In the genomic region with DNA sequence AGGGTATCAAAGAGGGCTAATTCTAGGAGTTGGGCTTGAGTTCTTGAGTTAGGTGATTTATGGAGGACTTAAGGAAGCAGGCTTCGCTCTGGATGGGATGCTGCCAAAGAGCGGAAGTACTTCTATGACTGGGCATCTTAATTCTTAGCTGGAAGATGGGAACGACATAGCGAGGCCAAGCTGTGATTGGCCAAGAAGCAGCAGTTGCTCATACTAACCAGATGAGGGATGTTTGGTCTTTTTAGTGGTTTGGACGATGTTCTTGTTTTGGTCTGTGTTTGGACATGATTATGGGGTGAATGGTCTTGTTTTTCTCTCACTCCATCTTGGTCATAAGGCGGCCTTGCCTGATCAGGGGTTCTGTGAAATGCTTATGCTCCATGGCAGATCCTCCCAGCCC, we compare ENCODE assay signal across 26 cellular contexts. TPM values are rescaled to one million over a fixed set of nuclear protein-coding genes. Genes with fewer than 3 reads are reported as not detected.
"Had no signal": no experiment of that assay in that cellular context is flagged by ENCODE, and none has a peak within 500 bp of the region (broad histone marks: within the 10 kb centered on the region; RNA-seq: fewer than 3 reads in every experiment).

No MANE protein-coding gene starts in this region.

- H3K9me3 Mint-ChIP-seq: dendritic cell treated with granulocyte-macrophage colony-stimulating factor and Interleukin-4, amounts not matched to agents 40 ng/mL and 50 ng/mL, for 4 days; endodermal cell; immature natural killer cell; nephron; stimulated activated memory B cell treated with anti-CD40 and anti-IgM and Interleukin-4, amounts not matched to agents 10 μg/mL and 1 μg/mL and 100 μg/mL, for 72 hours; stimulated activated naive CD8-positive, alpha-beta T cell treated with anti-CD3 and anti-CD28 coated beads, Interleukin-15, Interleukin-2, amounts not matched to agents 100 ng/mL and 50 ng/mL, for 24 hours had no signal

- H3K27ac Mint-ChIP-seq: dendritic cell treated with granulocyte-macrophage colony-stimulating factor and Interleukin-4, amounts not matched to agents 40 ng/mL and 50 ng/mL, for 4 days; memory B cell; nephron; stimulated activated memory B cell treated with anti-CD40 and anti-IgM and Interleukin-4, amounts not matched to agents 10 μg/mL and 1 μg/mL and 100 μg/mL, for 72 hours; stimulated activated naive CD8-positive, alpha-beta T cell treated with anti-CD3 and anti-CD28 coated beads, Interleukin-15, Interleukin-2, amounts not matched to agents 100 ng/mL and 50 ng/mL, for 24 hours had no signal

- H3K4me3 ChIP-seq: left ventricle myocardium inferior, lower lobe of right lung, spleen, testis, tibial nerve, upper lobe of right lung had no signal

- H3K27me3 Mint-ChIP-seq: stimulated activated naive CD8-positive, alpha-beta T cell treated with anti-CD3 and anti-CD28 coated beads, Interleukin-15, Interleukin-2, amounts not matched to agents 100 ng/mL and 50 ng/mL, for 24 hours had no signal

- H3K4me3 Mint-ChIP-seq: dendritic cell treated with granulocyte-macrophage colony-stimulating factor and Interleukin-4, amounts not matched to agents 40 ng/mL and 50 ng/mL, for 4 days; endodermal cell; immature natural killer cell; memory B cell; nephron; stimulated activated memory B cell treated with anti-CD40 and anti-IgM and Interleukin-4, amounts not matched to agents 10 μg/mL and 1 μg/mL and 100 μg/mL, for 72 hours; stimulated activated naive CD8-positive, alpha-beta T cell treated with anti-CD3 and anti-CD28 coated beads, Interleukin-15, Interleukin-2, amounts not matched to agents 100 ng/mL and 50 ng/mL, for 24 hours had no signal

- H3K36me3 Mint-ChIP-seq: immature natural killer cell had no signal

- H3K36me3 ChIP-seq: left ventricle myocardium inferior, lower lobe of right lung, spleen, upper lobe of right lung had no signal

- ATAC-seq: foreskin keratinocyte; left cardiac atrium; lower lobe of right lung; sciatic nerve; stimulated activated memory B cell treated with anti-CD40 and anti-IgM and Interleukin-4, amounts not matched to agents 10 μg/mL and 1 μg/mL and 100 μg/mL, for 72 hours; upper lobe of right lung had no signal

- DNase-seq: endodermal cell; erythroblast; foreskin keratinocyte; immature natural killer cell; kidney; left cardiac atrium; left ventricle myocardium inferior; lower lobe of right lung; midbrain; spleen; stimulated activated CD4-positive, alpha-beta T cell treated with anti-CD3 and anti-CD28 coated beads, Interleukin-15, amount 100 ng/mL, for 24 hours; stimulated activated CD4-positive, alpha-beta T cell treated with anti-CD3 and anti-CD28 coated beads, Interleukin-1b, Interleukin-23, amount 100 ng/mL, for 48 hours; stimulated activated CD4-positive, alpha-beta T cell treated with anti-CD3 and anti-CD28 coated beads, Interleukin-4, amount 100 ng/mL, for 24 hours; testis; upper lobe of right lung had no signal

- H3K9me3 ChIP-seq: left ventricle myocardium inferior, lower lobe of right lung, spleen, testis, tibial nerve, upper lobe of right lung had no signal

- H3K4me1 Mint-ChIP-seq: immature natural killer cell; memory B cell; stimulated activated memory B cell treated with anti-CD40 and anti-IgM and Interleukin-4, amounts not matched to agents 10 μg/mL and 1 μg/mL and 100 μg/mL, for 72 hours had no signal

- H3K4me1 ChIP-seq: foreskin keratinocyte, lower lobe of right lung, testis, upper lobe of right lung had no signal

- H3K27ac ChIP-seq: foreskin keratinocyte, left ventricle myocardium inferior, lower lobe of right lung, spleen, testis, tibial nerve, upper lobe of right lung had no signal

- H3K27me3 ChIP-seq: foreskin keratinocyte, spleen, testis, tibial nerve, upper lobe of right lung had no signal

RNA-seq across cellular contexts. Expression of a gene that starts 34.1 kb away (rescaled TPM):
- total RNA-seq: endothelial cell of umbilical vein, foreskin keratinocyte, left cardiac atrium, lower lobe of right lung, pulmonary artery endothelial cell, skeletal muscle tissue, subcutaneous adipose tissue, upper lobe of right lung had no signal
